ENCODE assay signal across 18 cellular contexts in genomic region chr4:90845777-90846176, GRCh38.
A peak's percentile ranks its signal among the peaks of the same experiment; 100 is the strongest.
DNase-seq lines count a peak whose midpoint lies in the region; ATAC-seq, FAIRE-seq and TF ChIP-seq lines count a peak whose summit lies in the region.
"Had no signal": no experiment of that assay in that cellular context is flagged by ENCODE, and none has a peak within 500 bp of the region (broad histone marks: within the 10 kb centered on the region; RNA-seq: fewer than 3 reads in every experiment).

No MANE protein-coding gene starts in this region.

- H3K36me3 Mint-ChIP-seq in type B pancreatic cell (no peaks in the 10 kb centered on the region), mesothelial cell of epicardium (no peaks in the 10 kb centered on the region)

- peaks cover 26% of the 10 kb centered on the region for H3K4me1 ChIP-seq in HepG2 (ENCODE audit: insufficient read depth, low read length)
- no peaks in the 10 kb centered on the region for H3K4me1 ChIP-seq in right lobe of liver
- no peaks in the 10 kb centered on the region for H3K4me1 ChIP-seq in ovary (ENCODE audit: insufficient read depth)
- H3K4me1 ChIP-seq: parathyroid adenoma had no signal

- H3K4me1 Mint-ChIP-seq in type B pancreatic cell (ENCODE audit: unreplicated experiment) (peaks cover 7% of the 10 kb centered on the region), mesothelial cell of epicardium (peaks cover 10% of the 10 kb centered on the region)

- ATAC-seq in HepG2 (no peak), right lobe of liver (no peak), HG02981 (IDR thresholded peaks at IDR 0.05; ENCODE audit: unreplicated experiment) (peak; percentile 33)
- ATAC-seq: K562 had no signal

- TF ChIP-seq CTCF in HepG2 (CRISPR knock-in tag; IDR thresholded peaks at IDR 0.05) (no peak), right lobe of liver (IDR thresholded peaks at IDR 0.05) (no peak), type B pancreatic cell (conservative IDR thresholded peaks at IDR 0.05) (peak; percentile 25), mesothelial cell of epicardium (IDR thresholded peaks at IDR 0.05; ENCODE audit: unreplicated experiment) (no peak), ovary (IDR thresholded peaks at IDR 0.05) (no peak)

- no peaks in the 10 kb centered on the region for H3K27me3 Mint-ChIP-seq in type B pancreatic cell
- no peaks in the 10 kb centered on the region for H3K27me3 Mint-ChIP-seq in mesothelial cell of epicardium (ENCODE audit: low read depth)

- no peaks in the 10 kb centered on the region for H3K9me3 ChIP-seq in HepG2 (ENCODE audit: low read length)
- H3K9me3 ChIP-seq in right lobe of liver = no peaks in the 10 kb centered on the region
- H3K9me3 ChIP-seq in ovary = no peaks in the 10 kb centered on the region
- H3K9me3 ChIP-seq: tibial artery had no signal

- no peak for TF ChIP-seq POLR2A in HepG2 (IDR thresholded peaks at IDR 0.05; ENCODE audit: insufficient read depth in 1 of 2, low read depth in 2 of 2, low read length in 2 of 2)
- no peak for TF ChIP-seq POLR2A in right lobe of liver (IDR thresholded peaks at IDR 0.05)
- no peak for TF ChIP-seq POLR2A in ovary (IDR thresholded peaks at IDR 0.05)

- TF ChIP-seq RAD21 in HepG2 (CRISPR knock-in tag; IDR thresholded peaks at IDR 0.05) = no peak

- no peak overlapping the region for H3K4me2 ChIP-seq in HepG2 (ENCODE audit: low read depth, low read length)

- POLR2A ChIA-PET in HepG2 (lab: Yijun Ruan, JAX) = no interaction called here

- H3K27me3 ChIP-seq in HepG2 (ENCODE audit: control insufficient read depth in 1 of 2, insufficient read depth in 2 of 2, low read length in 2 of 2) (no peaks in the 10 kb centered on the region), right lobe of liver (no peaks in the 10 kb centered on the region), ovary (no peaks in the 10 kb centered on the region)
- H3K27me3 ChIP-seq: tibial artery had no signal

- no peaks in the 10 kb centered on the region for H3K79me2 ChIP-seq in HepG2 (ENCODE audit: insufficient read depth, low read length)
- H3K79me2 ChIP-seq: parathyroid adenoma had no signal

- CTCF ChIA-PET in HepG2 (lab: Yijun Ruan, JAX; ENCODE audit: low intra/inter-chr PET ratio, low total read pairs) = no interaction called here

- FAIRE-seq in HepG2 (lab: Jason Lieb, UNC) (no peak), RCC 7860 (lab: Jason Lieb, UNC) (peak; percentile 78)
- FAIRE-seq: islet of Langerhans, K562 had no signal

- H3K9me3 Mint-ChIP-seq in type B pancreatic cell (no peaks in the 10 kb centered on the region), mesothelial cell of epicardium (no peaks in the 10 kb centered on the region)

- no TSS peak for BruUV-seq in HepG2 (replicated peaks; lab: Mats Ljungman, UMichigan)

- no peaks in the 10 kb centered on the region for H3K36me3 ChIP-seq in HepG2 (replicated peaks in 1 of 2; ENCODE audit: control insufficient read depth in 1 of 2, insufficient read depth in 2 of 2, low read length in 2 of 2)
- H3K36me3 ChIP-seq in right lobe of liver = no peaks in the 10 kb centered on the region
- H3K36me3 ChIP-seq in ovary = no peaks in the 10 kb centered on the region
- H3K36me3 ChIP-seq: tibial artery had no signal

- no peak for TF ChIP-seq EP300 in HepG2 (IDR thresholded peaks at IDR 0.05; ENCODE audit: low read depth in 2 of 2, low read length in 2 of 2)
- TF ChIP-seq EP300 in HepG2 (CRISPR knock-in tag; IDR thresholded peaks at IDR 0.05; ENCODE audit: borderline replicate concordance) = no peak
- no peak for TF ChIP-seq EP300 in ovary (IDR thresholded peaks at IDR 0.05)

- H3K27ac ChIP-seq in HepG2 (ENCODE audit: extremely low read length, insufficient read depth, low read length) (no peak overlapping the region), right lobe of liver (no peak overlapping the region), ovary (no peak overlapping the region)
- H3K27ac ChIP-seq: parathyroid adenoma, tibial artery had no signal

- no peak overlapping the region for H3K9ac ChIP-seq in HepG2 (ENCODE audit: insufficient read depth, low read depth, low read length)
- H3K9ac ChIP-seq: parathyroid adenoma had no signal

- in situ Hi-C loops in HepG2 (cut with HindIII; ENCODE audit: extremely low pct_ligation_motif_present, low pct_unique_long_range_greater_than_20kb) = no loop called here

- H3K4me3 Mint-ChIP-seq in type B pancreatic cell (no peak overlapping the region), mesothelial cell of epicardium (no peak overlapping the region)
- H3K4me3 Mint-ChIP-seq: H9; T-helper 2 cell treated with Interferon-gamma antibody and Interleukin-4, amounts not matched to agents 5 μg/mL and 100 μg/mL, for 36 hours had no signal

- no peak for DNase-seq in HepG2 (ENCODE audit: low spot score)
- no peak for DNase-seq in right lobe of liver
- no peak for DNase-seq in RCC 7860 (ENCODE audit: low spot score)
- no peak for DNase-seq in type B pancreatic cell (ENCODE audit: extremely low spot score, unreplicated experiment)
- DNase-seq in mesothelial cell of epicardium (ENCODE audit: low spot score in 2 of 2, unreplicated experiment in 2 of 2) = no peak
- DNase-seq in ovary = no peak
- no peak for DNase-seq in COLO668 (lab: John Stamatoyannopoulos, UW; ENCODE audit: unreplicated experiment)
- DNase-seq: Calu3, foreskin melanocyte, H9, NCI-H1694 treated with DMSO at 0.1 percent for 48 hours, NCI-H526 treated with DMSO at 0.1 percent for 48 hours, tibial artery had no signal

- H3K4me3 ChIP-seq in HepG2 (replicated peaks in 1 of 3; ENCODE audit: insufficient read depth in 1 of 3, low read depth in 2 of 3, low read length in 3 of 3) (no peak overlapping the region), right lobe of liver (no peak overlapping the region), ovary (no peak overlapping the region)
- H3K4me3 ChIP-seq: K562, tibial artery had no signal

- H3K27ac Mint-ChIP-seq in type B pancreatic cell (no peak overlapping the region), mesothelial cell of epicardium (no peak overlapping the region)
- H3K27ac Mint-ChIP-seq: H9; T-helper 2 cell treated with Interferon-gamma antibody and Interleukin-4, amounts not matched to agents 5 μg/mL and 100 μg/mL, for 36 hours had no signal

- H2AFZ ChIP-seq in HepG2 (ENCODE audit: low read length) = no peak overlapping the region
- H2AFZ ChIP-seq: parathyroid adenoma had no signal

- intact Hi-C loops in HepG2 (cut with micrococcal nuclease; ENCODE audit: unreplicated experiment) = no loop called here
- intact Hi-C loops in right lobe of liver (cut with DNase I) = no loop called here
- intact Hi-C loops in ovary (cut with DNase I) = no loop called here

- no peaks in the 10 kb centered on the region for H4K20me1 ChIP-seq in HepG2 (ENCODE audit: insufficient read depth, low read length)

TF ChIP-seq in HepG2, 621 proteins besides CTCF, POLR2A, EP300 and RAD21:
- peak; percentile 85 for TF ChIP-seq NFE2L2 (IDR thresholded peaks at IDR 0.05; ENCODE audit: low read length)
- TF ChIP-seq MAFK (conservative IDR thresholded peaks at IDR 0.05 in 1 of 2, IDR thresholded peaks at IDR 0.05 in 1 of 2; ENCODE audit: low read length in 2 of 2) = peak in 1 of 2 experiments; percentile 30; a peak in 2 of 4 replicates
- no peak for TF ChIP-seq ZNF44 (CRISPR knock-in tag; IDR thresholded peaks at IDR 0.05)
- TF ChIP-seq MAFF (IDR thresholded peaks at IDR 0.05; ENCODE audit: low read depth, low read length) = no peak
